Comparison of ENCODE assay signal across 9 cellular contexts in genomic region chr17:77325826-77326581, GRCh38.
DNase-seq lines count a peak whose midpoint lies in the region; ATAC-seq and TF ChIP-seq lines count a peak whose summit lies in the region.
"Had no signal": no experiment of that assay in that cellular context is flagged by ENCODE, and none has a peak within 500 bp of the region (broad histone marks: within the 10 kb centered on the region; RNA-seq: fewer than 3 reads in every experiment).

No MANE protein-coding gene starts in this region.

- POLR2A ChIA-PET in HEK293 (lab: Yijun Ruan, JAX) = no interaction called here
- POLR2A ChIA-PET in PC-9 (lab: Charles Lee; ENCODE audit: unreplicated experiment) = interaction anchor here (0.7 kb wide), 1 partner anchor 454 kb away, joined by 27 read pairs; no protein-coding TSS in a partner anchor

- H3K4me2 ChIP-seq in PC-9 = no peak overlapping the region

- H3K36me3 ChIP-seq in HEK293 (ENCODE audit: control insufficient read depth in 2 of 2, insufficient read depth in 1 of 2, low read length in 2 of 2) (peaks cover 0 to 3% of the 10 kb centered on the region in 2 experiments; a peak in 1 of 3 replicates), ascending aorta (no peaks in the 10 kb centered on the region), muscle layer of duodenum (ENCODE audit: control insufficient read depth in 1 of 2, insufficient read depth in 2 of 2, low read length in 2 of 2) (no peaks in the 10 kb centered on the region), PC-9 (ENCODE audit: low read depth) (no peaks in the 10 kb centered on the region)

- no peak for TF ChIP-seq CTCF in AG10803 (conservative IDR thresholded peaks at IDR 0.05; ENCODE audit: low read length)
- no peak for TF ChIP-seq CTCF in HEK293 (tag by site-specific recombination; IDR thresholded peaks at IDR 0.05)
- no peak for TF ChIP-seq CTCF in ascending aorta (IDR thresholded peaks at IDR 0.05)
- TF ChIP-seq CTCF in PC-9 (conservative IDR thresholded peaks at IDR 0.05) = no peak

- no TSS peak for BruUV-seq in PC-9 (replicated peaks; lab: Mats Ljungman, UMichigan)

- H3K9me2 ChIP-seq in PC-9 (ENCODE audit: insufficient read depth) = no peaks in the 10 kb centered on the region

- H3K9me3 ChIP-seq in HEK293 (ENCODE audit: control insufficient read depth, insufficient read depth, low read depth, low read length) = no peaks in the 10 kb centered on the region
- H3K9me3 ChIP-seq in ascending aorta = no peaks in the 10 kb centered on the region
- H3K9me3 ChIP-seq in muscle layer of duodenum (ENCODE audit: control insufficient read depth in 1 of 2, low read length in 2 of 2) = no peaks in the 10 kb centered on the region
- no peaks in the 10 kb centered on the region for H3K9me3 ChIP-seq in PC-9 (ENCODE audit: insufficient read depth, low read depth)

- intact Hi-C loops in ascending aorta (cut with DNase I) (loop anchor here (10.0 kb wide), 2 partner anchors 629 to 849 kb away; partner anchors contain the start of gene TNRC6C), PC-9 (cut with micrococcal nuclease; ENCODE audit: unreplicated experiment) (no loop called here)

- H3K27ac ChIP-seq in HEK293 (ENCODE audit: extremely low read depth, low read depth, low read length) = no peak overlapping the region
- peak overlapping the region; percentile 92 to 98 for H3K27ac ChIP-seq in ascending aorta
- H3K27ac ChIP-seq in muscle layer of duodenum (ENCODE audit: low read length) = peak overlapping the region; percentile 51
- H3K27ac ChIP-seq in PC-9 = no peak overlapping the region

- DNase-seq in AG10803 (ENCODE audit: low read depth) (peak; percentile 29), ascending aorta (ENCODE audit: low spot score in 2 of 2) (peak in 1 of 2 donors; percentile 64), cerebellar cortex (ENCODE audit: low spot score) (no peak), NCI-H2171 (lab: John Stamatoyannopoulos, UW) (no peak), PC-9 (no peak)
- DNase-seq: NCI-H187 had no signal

- no peak for ATAC-seq in HG03139 (IDR thresholded peaks at IDR 0.05; ENCODE audit: unreplicated experiment)

- H3K27me3 ChIP-seq in ascending aorta (no peaks in the 10 kb centered on the region), muscle layer of duodenum (ENCODE audit: low read depth, low read length) (no peaks in the 10 kb centered on the region), PC-9 (ENCODE audit: insufficient read depth, low read depth) (no peaks in the 10 kb centered on the region)

- H3K79me2 ChIP-seq in PC-9 (ENCODE audit: low read depth) = peaks cover 72% of the 10 kb centered on the region

- H3K4me3 ChIP-seq in AG10803 (ENCODE audit: low read length) (peak overlapping the region; percentile 22), HEK293 (ENCODE audit: low read depth, low read length) (no peak overlapping the region), ascending aorta (no peak overlapping the region), muscle layer of duodenum (ENCODE audit: low read depth in 1 of 2, low read length in 2 of 2) (no peak overlapping the region), PC-9 (no peak overlapping the region)

- H2AFZ ChIP-seq in PC-9 = no peak overlapping the region

- CTCF ChIA-PET in HEK293 (lab: Yijun Ruan, JAX) (interaction anchor here (1.0 kb wide), 2 partner anchors 104 to 168 kb away, joined by 3 read pairs; no protein-coding TSS in a partner anchor), PC-9 (lab: Charles Lee) (no interaction called here)

- peaks cover 38% of the 10 kb centered on the region for H4K20me1 ChIP-seq in PC-9 (ENCODE audit: insufficient read depth)

- peaks cover 38% of the 10 kb centered on the region; the same call in 1 of the 2 replicates for H3F3A ChIP-seq in PC-9 (ENCODE audit: insufficient read depth, low read depth)

- peaks cover 6% of the 10 kb centered on the region; the same call in 1 of the 2 replicates for H3K4me1 ChIP-seq in HEK293 (ENCODE audit: control insufficient read depth, insufficient read depth, low read length)
- H3K4me1 ChIP-seq in ascending aorta = peaks cover 32 to 42% of the 10 kb centered on the region in 2 donors
- peaks cover 15 to 27% of the 10 kb centered on the region in 2 donors for H3K4me1 ChIP-seq in muscle layer of duodenum (ENCODE audit: control insufficient read depth in 1 of 2, insufficient read depth in 2 of 2, low read length in 2 of 2)
- peaks cover 28% of the 10 kb centered on the region for H3K4me1 ChIP-seq in PC-9 (replicated peaks; ENCODE audit: insufficient read depth)

TF ChIP-seq in HEK293, 187 proteins besides CTCF, POLR2A, EP300 and RAD21:
- TF ChIP-seq ZNF623 (tag by site-specific recombination; IDR thresholded peaks at IDR 0.05) (peak; percentile 93), ZNF394 (tag by site-specific recombination; IDR thresholded peaks at IDR 0.05; ENCODE audit: borderline replicate concordance) (no peak), ZNF791 (tag by site-specific recombination; IDR thresholded peaks at IDR 0.05) (no peak), SCRT2 (tag by site-specific recombination; IDR thresholded peaks at IDR 0.05) (no peak), PRDM10 (tag by site-specific recombination; IDR thresholded peaks at IDR 0.05) (no peak), ZNF26 (tag by site-specific recombination; IDR thresholded peaks at IDR 0.05) (no peak), SP7 (tag by site-specific recombination; IDR thresholded peaks at IDR 0.05) (no peak)

Comparison
In these comparisons a context has a peak if more than half of its experiments do, and no peak if none do; other contexts are left out.
1. H3K27ac ChIP-seq: peak in ascending aorta (2 of 2) and muscle layer of duodenum (single experiment); none in HEK293 (single experiment) and PC-9 (single experiment).